8 cellular contexts compared by ENCODE assay signal in genomic region chr12:116861331-116861730, GRCh38. TPM values are rescaled to one million over a fixed set of nuclear protein-coding genes. Genes with fewer than 3 reads are reported as not detected.
DNase-seq lines count a peak whose midpoint lies in the region; ATAC-seq and TF ChIP-seq lines count a peak whose summit lies in the region.

No MANE protein-coding gene starts in this region.

- no peak for TF ChIP-seq EP300 in ovary (IDR thresholded peaks at IDR 0.05)

- H3K36me3 ChIP-seq in BJ (ENCODE audit: control insufficient read depth, insufficient read depth, low read length), result no peaks in the 10 kb centered on the region
- no peaks in the 10 kb centered on the region for H3K36me3 ChIP-seq in ovary
- no peaks in the 10 kb centered on the region for H3K36me3 ChIP-seq in effector memory CD4-positive, alpha-beta T cell (ENCODE audit: control insufficient read depth, insufficient read depth, low read length)

- DNase-seq in BJ (ENCODE audit: low read depth), result peak; percentile 72
- peak; percentile 87 for DNase-seq in RPMI8226
- DNase-seq in choroid plexus epithelial cell (ENCODE audit: low read depth), result peak; percentile 60
- DNase-seq in ovary, result peak; percentile 25 to 71 (median 58)
- no peak for DNase-seq in effector memory CD4-positive, alpha-beta T cell
- DNase-seq in NCI-H524 treated with DMSO at 0.1 percent for 48 hours (lab: John Stamatoyannopoulos, UW), result no peak

- WGBS in ovary, 3 donors, result 5 to 8% (median 5%) methylated on average over 12 of the region's 12 CpGs

- POLR2A ChIA-PET in BJ (lab: Charles Lee), result no interaction called here

- H3K4me1 ChIP-seq in ovary (ENCODE audit: insufficient read depth), result peaks cover 6% of the 10 kb centered on the region
- H3K4me1 ChIP-seq in effector memory CD4-positive, alpha-beta T cell (ENCODE audit: control insufficient read depth, insufficient read depth, low read length, poor library complexity, severe bottlenecking), result peaks cover 4% of the 10 kb centered on the region

- H3K27me3 ChIP-seq in BJ (ENCODE audit: control insufficient read depth, insufficient read depth, low read length) (peaks cover 3% of the 10 kb centered on the region; the same call in 1 of the 2 replicates), ovary (no peaks in the 10 kb centered on the region)
- H3K27me3 ChIP-seq in effector memory CD4-positive, alpha-beta T cell (replicated peaks; ENCODE audit: control insufficient read depth, insufficient read depth, low read length, poor library complexity, severe bottlenecking), result no peaks in the 10 kb centered on the region

- TF ChIP-seq CTCF in BJ (IDR thresholded peaks at IDR 0.05; ENCODE audit: insufficient read depth, low read depth, low read length), result no peak
- TF ChIP-seq CTCF in choroid plexus epithelial cell (conservative IDR thresholded peaks at IDR 0.05; ENCODE audit: low read depth, low read length), result no peak
- TF ChIP-seq CTCF in ovary (IDR thresholded peaks at IDR 0.05), result no peak

- no peak overlapping the region for H3K4me3 ChIP-seq in BJ (ENCODE audit: low read depth, low read length)
- no peak overlapping the region for H3K4me3 ChIP-seq in choroid plexus epithelial cell (ENCODE audit: low read depth, low read length)
- H3K4me3 ChIP-seq in ovary, result no peak overlapping the region
- H3K4me3 ChIP-seq in effector memory CD4-positive, alpha-beta T cell (ENCODE audit: insufficient read depth, low read depth, low read length, poor library complexity, severe bottlenecking), result no peak overlapping the region

- intact Hi-C loops in ovary (cut with DNase I), result no loop called here

- CTCF ChIA-PET in BJ (lab: Yijun Ruan, JAX), result interaction anchor here (0.7 to 1.1 kb wide), 2 partner anchors 158 to 820 kb away, joined by 3 read pairs; no protein-coding TSS in a partner anchor

- peak; percentile 88 for ATAC-seq in GM18907 (IDR thresholded peaks at IDR 0.05; ENCODE audit: unreplicated experiment)
- peak; percentile 77 for ATAC-seq in HG03064 (IDR thresholded peaks at IDR 0.05; ENCODE audit: low read depth, unreplicated experiment)

- no peak for TF ChIP-seq POLR2A in ovary (IDR thresholded peaks at IDR 0.05)

- H3K27ac ChIP-seq in ovary, result no peak overlapping the region
- H3K27ac ChIP-seq in effector memory CD4-positive, alpha-beta T cell (ENCODE audit: insufficient read depth, low read length, poor library complexity, severe bottlenecking), result no peak overlapping the region

- no peaks in the 10 kb centered on the region for H3K9me3 ChIP-seq in ovary
- no peaks in the 10 kb centered on the region for H3K9me3 ChIP-seq in effector memory CD4-positive, alpha-beta T cell (ENCODE audit: control insufficient read depth, low read length)

RNA-seq across cellular contexts. Expression of gene HRK, which starts 19.9 kb away (rescaled TPM):
- polyA plus RNA-seq in BJ (2011; rRNA removed), result 0.02 TPM in 1 of 2 replicates, not detected in the other
- not detected in 2 replicates for polyA minus RNA-seq in BJ (2011; rRNA and poly(A)+ RNA removed)
- under 1 TPM in 5 of 7 donors, not detected in 2; under 0.01 to 0.30 (median 0.20) TPM for total RNA-seq in ovary
- polyA plus RNA-seq in ovary, result under 1 TPM in 1 of 2 donors, not detected in 1; 0.08 TPM

RNA-seq across cellular contexts. Expression of gene FBXW8, which starts 49.4 kb away (rescaled TPM):
- polyA plus RNA-seq in BJ (2011; rRNA removed) (23.2 and 27.3 TPM in 2 replicates), ovary (10 to 100 TPM in 1 of 2 donors, 1 to 10 TPM in 1; 7.4 to 13.9 TPM)
- 32.7 and 33.9 TPM in 2 replicates for polyA minus RNA-seq in BJ (2011; rRNA and poly(A)+ RNA removed)
- 10 to 100 TPM in 6 of 7 donors, 1 to 10 TPM in 1; 8.3 to 23.1 (median 16.9) TPM for total RNA-seq in ovary

Comparison
In these comparisons a context has a peak if more than half of its experiments do, and no peak if none do; other contexts are left out.
1. DNase-seq: peak in BJ (single experiment), RPMI8226 (single experiment), choroid plexus epithelial cell (single experiment) and ovary (5 of 5); none in effector memory CD4-positive, alpha-beta T cell (0 of 3) and NCI-H524 treated with DMSO at 0.1 percent for 48 hours (single experiment).